18 cellular contexts compared by ENCODE assay signal in genomic region chrX:46015653-46016052, GRCh38.
DNase-seq lines count a peak whose midpoint lies in the region; FAIRE-seq and TF ChIP-seq lines count a peak whose summit lies in the region.
"Had no signal": no experiment of that assay in that cellular context is flagged by ENCODE, and none has a peak within 500 bp of the region (broad histone marks: within the 10 kb centered on the region; RNA-seq: fewer than 3 reads in every experiment).

No MANE protein-coding gene starts in this region.

- no peak for FAIRE-seq in bronchial epithelial cell (lab: Jason Lieb, UNC)
- peak; percentile 92 for FAIRE-seq in islet of Langerhans (lab: Jason Lieb, UNC)
- FAIRE-seq: GM12892, H54 had no signal

- BruUV-seq in mammary epithelial cell (replicated peaks; lab: Mats Ljungman, UMichigan), result no TSS peak
- BruUV-seq in MCF 10A (replicated peaks; lab: Mats Ljungman, UMichigan), result no TSS peak

- H3K4me1 Mint-ChIP-seq in MCF 10A (ENCODE audit: insufficient read depth, unreplicated experiment), result no peaks in the 10 kb centered on the region
- no peaks in the 10 kb centered on the region for H3K4me1 Mint-ChIP-seq in T-helper 2 cell treated with Interferon-gamma antibody and Interleukin-4, amounts not matched to agents 5 μg/mL and 100 μg/mL, for 36 hours (ENCODE audit: low read depth)
- H3K4me1 Mint-ChIP-seq: CD4-positive, alpha-beta memory T cell had no signal

- no peak for TF ChIP-seq CTCF in mammary epithelial cell (conservative IDR thresholded peaks at IDR 0.05 in 1 of 2, IDR thresholded peaks at IDR 0.05 in 1 of 2; ENCODE audit: extremely low read depth in 1 of 2, insufficient read depth in 1 of 2, low read depth in 1 of 2, low read length in 2 of 2)
- TF ChIP-seq CTCF in MCF 10A (IDR thresholded peaks at IDR 0.05; ENCODE audit: unreplicated experiment), result no peak
- TF ChIP-seq CTCF in bronchial epithelial cell (IDR thresholded peaks at IDR 0.05; ENCODE audit: insufficient read depth, low read length, severe bottlenecking), result no peak

- H3K4me1 ChIP-seq in mammary epithelial cell (ENCODE audit: insufficient read depth, low read length), result no peaks in the 10 kb centered on the region
- H3K4me1 ChIP-seq: HAP-1 had no signal

- H3K4me2 ChIP-seq in mammary epithelial cell (ENCODE audit: insufficient read depth, low read depth, low read length), result no peak overlapping the region

- dilution Hi-C loops in mammary epithelial cell (cut with HindIII; ENCODE audit: low sequenced_read_pairs), result no loop called here

- intact Hi-C loops in mammary epithelial cell (cut with micrococcal nuclease) (no loop called here), MCF 10A (cut with micrococcal nuclease) (no loop called here)

- in situ Hi-C loops in mammary epithelial cell (cut with MboI; ENCODE audit: low sequenced_read_pairs in 2 of 2), result no loop called here

- H3K27me3 ChIP-seq in mammary epithelial cell (ENCODE audit: insufficient read depth, low read length) (peaks cover 16% of the 10 kb centered on the region), bronchial epithelial cell (ENCODE audit: control insufficient read depth, insufficient read depth, low read length) (no peaks in the 10 kb centered on the region)

- no peak overlapping the region for H3K4me3 Mint-ChIP-seq in MCF 10A (ENCODE audit: unreplicated experiment)
- no peak overlapping the region for H3K4me3 Mint-ChIP-seq in T-helper 2 cell treated with Interferon-gamma antibody and Interleukin-4, amounts not matched to agents 5 μg/mL and 100 μg/mL, for 36 hours
- H3K4me3 Mint-ChIP-seq: CD4-positive, alpha-beta memory T cell; HFFc6 had no signal

- H3K4me3 ChIP-seq in mammary epithelial cell (replicated peaks in 1 of 3; ENCODE audit: insufficient read depth in 1 of 3, low read depth in 2 of 3, low read length in 3 of 3), result no peak overlapping the region
- no peak overlapping the region for H3K4me3 ChIP-seq in bronchial epithelial cell (ENCODE audit: low read depth, low read length)
- H3K4me3 ChIP-seq: HAP-1 had no signal

- no peaks in the 10 kb centered on the region for H3K36me3 Mint-ChIP-seq in MCF 10A (ENCODE audit: insufficient read depth, unreplicated experiment)
- H3K36me3 Mint-ChIP-seq in T-helper 2 cell treated with Interferon-gamma antibody and Interleukin-4, amounts not matched to agents 5 μg/mL and 100 μg/mL, for 36 hours (ENCODE audit: low read depth), result no peaks in the 10 kb centered on the region
- H3K36me3 Mint-ChIP-seq: CD4-positive, alpha-beta memory T cell had no signal

- H3K36me3 ChIP-seq in mammary epithelial cell (ENCODE audit: insufficient read depth, low read length) (no peaks in the 10 kb centered on the region), bronchial epithelial cell (ENCODE audit: control insufficient read depth, insufficient read depth, low read length) (no peaks in the 10 kb centered on the region)
- H3K36me3 ChIP-seq: HAP-1 had no signal

- no peak overlapping the region for H2AFZ ChIP-seq in mammary epithelial cell (ENCODE audit: low read depth, low read length)

- DNase-seq in mammary epithelial cell (peak; percentile 9), MCF 10A (ENCODE audit: unreplicated experiment) (no peak), bronchial epithelial cell (ENCODE audit: low read depth) (peak; percentile 31), NCI-H1436 (lab: John Stamatoyannopoulos, UW) (no peak)
- no peak for DNase-seq in T-helper 2 cell treated with Interferon-gamma antibody and Interleukin-4, amounts not matched to agents 5 μg/mL and 100 μg/mL, for 36 hours (ENCODE audit: low spot score)
- DNase-seq: 8988T; C1 segment of cervical spinal cord; Calu3; CD4-positive, alpha-beta memory T cell; COR-L47; DMS53; DMS79 treated with DMSO at 0.1 percent for 48 hours; GOT3; HFFc6 had no signal

- H3K9me3 ChIP-seq in mammary epithelial cell (replicated peaks; ENCODE audit: insufficient read depth, low read length), result no peaks in the 10 kb centered on the region
- H3K9me3 ChIP-seq: HAP-1 had no signal

- peaks cover 15% of the 10 kb centered on the region for H3K27me3 Mint-ChIP-seq in MCF 10A (ENCODE audit: insufficient read depth, unreplicated experiment)
- H3K27me3 Mint-ChIP-seq in T-helper 2 cell treated with Interferon-gamma antibody and Interleukin-4, amounts not matched to agents 5 μg/mL and 100 μg/mL, for 36 hours (ENCODE audit: low read depth), result no peaks in the 10 kb centered on the region

- 34% methylated on average over 2 of the region's 2 CpGs for WGBS in mammary epithelial cell (ENCODE audit: low coverage, missing lambda C conversion rate)

- H3K9me3 Mint-ChIP-seq in MCF 10A (ENCODE audit: unreplicated experiment), result no peaks in the 10 kb centered on the region
- no peaks in the 10 kb centered on the region for H3K9me3 Mint-ChIP-seq in T-helper 2 cell treated with Interferon-gamma antibody and Interleukin-4, amounts not matched to agents 5 μg/mL and 100 μg/mL, for 36 hours
- H3K9me3 Mint-ChIP-seq: CD4-positive, alpha-beta memory T cell; HFFc6 had no signal

- H3K27ac ChIP-seq in mammary epithelial cell (ENCODE audit: insufficient read depth, low read depth, low read length), result no peak overlapping the region

- POLR2A ChIA-PET in MCF 10A (lab: Yijun Ruan, JAX), result no interaction called here

- CTCF ChIA-PET in mammary epithelial cell (lab: Charles Lee; ENCODE audit: low non-redundant PET) (no interaction called here), MCF 10A (lab: Yijun Ruan, JAX) (no interaction called here)

- no peak overlapping the region for H3K9ac ChIP-seq in mammary epithelial cell (ENCODE audit: insufficient read depth, low read length)

- no peak overlapping the region for H3K27ac Mint-ChIP-seq in MCF 10A (ENCODE audit: low read depth, unreplicated experiment)
- H3K27ac Mint-ChIP-seq in T-helper 2 cell treated with Interferon-gamma antibody and Interleukin-4, amounts not matched to agents 5 μg/mL and 100 μg/mL, for 36 hours, result no peak overlapping the region
- H3K27ac Mint-ChIP-seq: HFFc6 had no signal

- no peaks in the 10 kb centered on the region for H4K20me1 ChIP-seq in mammary epithelial cell (ENCODE audit: insufficient read depth, low read length)

- no peaks in the 10 kb centered on the region for H3K79me2 ChIP-seq in mammary epithelial cell (ENCODE audit: insufficient read depth, low read length)

Comparison
In these comparisons a context has a peak if more than half of its experiments do, and no peak if none do; other contexts are left out.
1. DNase-seq: peak in mammary epithelial cell (single experiment) and bronchial epithelial cell (single experiment); none in MCF 10A (single experiment), T-helper 2 cell treated with Interferon-gamma antibody and Interleukin-4, amounts not matched to agents 5 μg/mL and 100 μg/mL, for 36 hours (single experiment) and NCI-H1436 (single experiment).